Comparison of ENCODE assay signal across 12 cellular contexts in genomic region chr13:79483302-79483701, GRCh38. TPM values are rescaled to one million over a fixed set of nuclear protein-coding genes. Genes with fewer than 3 reads are reported as not detected.
DNase-seq lines count a peak whose midpoint lies in the region; ATAC-seq, FAIRE-seq and TF ChIP-seq lines count a peak whose summit lies in the region.
"Had no signal": no experiment of that assay in that cellular context is flagged by ENCODE, and none has a peak within 500 bp of the region (broad histone marks: within the 10 kb centered on the region; RNA-seq: fewer than 3 reads in every experiment).

No MANE protein-coding gene starts in this region.

- ATAC-seq in HCT116 = no peak
- no peak for ATAC-seq in Right ventricle myocardium superior (ENCODE audit: poor library complexity)

- DNase-seq in AG08396 (ENCODE audit: low spot score) (peak; percentile 30), HCT116 (ENCODE audit: low read depth, low spot score) (no peak), astrocyte (ENCODE audit: low read depth) (peak; percentile 96), kidney tubule cell (ENCODE audit: low spot score) (peak; percentile 79), D341Med (ENCODE audit: low spot score) (no peak), NCI-H1694 treated with DMSO at 0.1 percent for 48 hours (lab: John Stamatoyannopoulos, UW) (no peak), Right ventricle myocardium superior (no peak)
- no peak for DNase-seq in NK-92 treated with Interleukin-12 subunit alpha and Interleukin-12 subunit beta, amount 100 ng/mL, for 24 hours (lab: John Stamatoyannopoulos, UW)
- DNase-seq: DMS53, hippocampal formation, SW 1271 had no signal

- H3K4me3 ChIP-seq in HCT116 (replicated peaks in 1 of 2; ENCODE audit: low read depth in 1 of 2, low read length in 2 of 2) (no peak overlapping the region), astrocyte (ENCODE audit: insufficient read depth, low read depth, low read length) (peak overlapping the region; percentile 92)

- H3K9me3 ChIP-seq in HCT116 (ENCODE audit: control insufficient read depth in 1 of 2, insufficient read depth in 1 of 2, low read depth in 1 of 2, low read length in 2 of 2) = no peaks in the 10 kb centered on the region
- H3K9me3 ChIP-seq in astrocyte (ENCODE audit: insufficient read depth, low read depth, low read length) = no peaks in the 10 kb centered on the region

- BruUV-seq in HCT116 (replicated peaks; lab: Mats Ljungman, UMichigan) = no TSS peak

- CTCF ChIA-PET in HCT116 (lab: Charles Lee) = no interaction called here

- POLR2A ChIA-PET in HCT116 (lab: Charles Lee) = no interaction called here

- no peaks in the 10 kb centered on the region for H3K27me3 ChIP-seq in HCT116 (ENCODE audit: insufficient read depth, low read length)
- H3K27me3 ChIP-seq in astrocyte (ENCODE audit: insufficient read depth, low read length) = no peaks in the 10 kb centered on the region

- H3K4me3 Mint-ChIP-seq in astrocyte (ENCODE audit: unreplicated experiment) = peak overlapping the region; percentile 97

- RAD21 ChIA-PET in HCT116 (lab: Charles Lee; ENCODE audit: low non-redundant PET in 1 of 2, low total read pairs in 2 of 2, uncharacterized antibody in 2 of 2, unreplicated experiment in 2 of 2) = no interaction called here

- no peak for TF ChIP-seq POLR2A in HCT116 (IDR thresholded peaks at IDR 0.05; ENCODE audit: borderline replicate concordance, extremely low read depth, insufficient read depth, insufficient read length)

- H3K27ac ChIP-seq in HCT116 (ENCODE audit: low read depth, low read length) (no peak overlapping the region), astrocyte (ENCODE audit: low read depth, low read length) (peak overlapping the region; percentile 30)
- H3K27ac ChIP-seq: parathyroid adenoma had no signal

- H3K9ac ChIP-seq in HCT116 (ENCODE audit: low read length) (no peak overlapping the region), astrocyte (ENCODE audit: low read length) (peak overlapping the region; percentile 15)
- H3K9ac ChIP-seq: parathyroid adenoma had no signal

- H3K36me3 Mint-ChIP-seq in astrocyte (ENCODE audit: low read depth, unreplicated experiment) = no peaks in the 10 kb centered on the region

- H3K9me2 ChIP-seq in HCT116 (ENCODE audit: insufficient read depth) = no peaks in the 10 kb centered on the region

- H3K36me3 ChIP-seq in HCT116 (ENCODE audit: control insufficient read depth in 1 of 2, insufficient read depth in 2 of 2, low read length in 2 of 2) (no peaks in the 10 kb centered on the region), astrocyte (ENCODE audit: insufficient read depth, low read length) (no peaks in the 10 kb centered on the region)

- H3K79me2 ChIP-seq in HCT116 (ENCODE audit: insufficient read depth, low read length) (peaks cover 71% of the 10 kb centered on the region), astrocyte (ENCODE audit: insufficient read depth, low read length) (peaks cover 61% of the 10 kb centered on the region)

- peak overlapping the region; percentile 73 for H3K27ac Mint-ChIP-seq in astrocyte (ENCODE audit: unreplicated experiment)

- peaks cover 8 to 39% of the 10 kb centered on the region in 2 experiments for H3K4me1 ChIP-seq in HCT116 (ENCODE audit: control insufficient read depth in 1 of 2, insufficient read depth in 2 of 2, low read length in 2 of 2)
- H3K4me1 ChIP-seq in astrocyte (ENCODE audit: insufficient read depth, low read length) = peaks cover 38% of the 10 kb centered on the region
- H3K4me1 ChIP-seq: parathyroid adenoma had no signal

- no peaks in the 10 kb centered on the region for H3K9me3 Mint-ChIP-seq in astrocyte (ENCODE audit: unreplicated experiment)

- no peak for TF ChIP-seq CTCF in HCT116 (IDR thresholded peaks at IDR 0.05 in 2 of 3, conservative IDR thresholded peaks at IDR 0.05 in 1 of 3; ENCODE audit: borderline replicate concordance in 1 of 3, insufficient read depth in 1 of 3, low read depth in 2 of 3, low read length in 2 of 3)
- TF ChIP-seq CTCF in astrocyte (IDR thresholded peaks at IDR 0.05; ENCODE audit: insufficient read depth, low read depth, low read length) = no peak

- FAIRE-seq in astrocyte (lab: Jason Lieb, UNC) = no peak

- intact Hi-C loops in HCT116 (cut with micrococcal nuclease) = loop anchor here (5.0 kb wide), 1 partner anchor 71 kb away; no protein-coding TSS in a partner anchor
- intact Hi-C loops in Right ventricle myocardium superior (cut with DNase I) = loop anchor here (5.0 kb wide), 1 partner anchor 49 kb away; no protein-coding TSS in a partner anchor

- H3K4me1 Mint-ChIP-seq in astrocyte (ENCODE audit: low read depth, unreplicated experiment) = peaks cover 33% of the 10 kb centered on the region

- H3K4me2 ChIP-seq in HCT116 (ENCODE audit: low read length) (peak overlapping the region; percentile 3; the same call in 1 of the 2 replicates), astrocyte (ENCODE audit: low read length) (peak overlapping the region; percentile 99)

- H2AFZ ChIP-seq in HCT116 (ENCODE audit: low read depth, low read length, poor library complexity, severe bottlenecking) (no peak overlapping the region), astrocyte (ENCODE audit: low read depth, low read length) (no peak overlapping the region)
- H2AFZ ChIP-seq: parathyroid adenoma had no signal

- no peaks in the 10 kb centered on the region for H3K27me3 Mint-ChIP-seq in astrocyte (ENCODE audit: low read depth, unreplicated experiment)

- no peak for TF ChIP-seq RAD21 in HCT116 (IDR thresholded peaks at IDR 0.05; ENCODE audit: low read depth)

- no peaks in the 10 kb centered on the region; the same call in 1 of the 2 replicates for H4K20me1 ChIP-seq in HCT116 (ENCODE audit: insufficient read depth)
- peaks cover 17% of the 10 kb centered on the region for H4K20me1 ChIP-seq in astrocyte (ENCODE audit: insufficient read depth, low read length)

TF ChIP-seq in HCT116, 20 proteins besides CTCF, POLR2A, EP300 and RAD21:
- no peak for TF ChIP-seq SIN3A (IDR thresholded peaks at IDR 0.05; ENCODE audit: low read depth)
- no peak for TF ChIP-seq YY1 (IDR thresholded peaks at IDR 0.05; ENCODE audit: extremely low read depth, insufficient replicate concordance, low read depth, low read length)
- no peak for TF ChIP-seq ZFX (IDR thresholded peaks at IDR 0.05)
- no peak for TF ChIP-seq ATF3 (IDR thresholded peaks at IDR 0.05)
- TF ChIP-seq EGR1 (IDR thresholded peaks at IDR 0.05; ENCODE audit: low read depth) = no peak
- TF ChIP-seq POLR2AphosphoS5 (IDR thresholded peaks at IDR 0.05; ENCODE audit: low read depth, low read length) = no peak
- no peak for TF ChIP-seq ZNF274 (IDR thresholded peaks at IDR 0.05; ENCODE audit: low read depth, low read length)
- TF ChIP-seq SRF (IDR thresholded peaks at IDR 0.05; ENCODE audit: low read depth) = no peak
- no peak for TF ChIP-seq CBX3 (IDR thresholded peaks at IDR 0.05; ENCODE audit: low read depth)
- no peak for TF ChIP-seq FOSL1 (IDR thresholded peaks at IDR 0.05; ENCODE audit: low read depth)
- no peak for TF ChIP-seq ZBTB33 (IDR thresholded peaks at IDR 0.05; ENCODE audit: extremely low read depth, insufficient replicate concordance, low read length)
- no peak for TF ChIP-seq EZH2 (IDR thresholded peaks at IDR 0.05)
- TF ChIP-seq ELF1 (IDR thresholded peaks at IDR 0.05; ENCODE audit: borderline replicate concordance, low read depth) = no peak

RNA-seq across cellular contexts. Expression of gene NDFIP2, which starts 2.3 kb away (rescaled TPM):
- 49.6 TPM for total RNA-seq in HCT116 (2021; ENCODE audit: unreplicated experiment)
- polyA plus RNA-seq in HCT116 (2012) = 25.4 and 25.7 TPM in 2 replicates
- 79.1 and 90.5 TPM in 2 replicates for total RNA-seq in astrocyte
- 33.9 TPM for total RNA-seq in Right ventricle myocardium superior

Comparison
In these comparisons a context has a peak if more than half of its experiments do, and no peak if none do; other contexts are left out.
1. DNase-seq: peak in AG08396 (single experiment), astrocyte (single experiment) and kidney tubule cell (single experiment); none in HCT116 (single experiment), D341Med (single experiment), NCI-H1694 treated with DMSO at 0.1 percent for 48 hours (single experiment), Right ventricle myocardium superior (single experiment) and NK-92 treated with Interleukin-12 subunit alpha and Interleukin-12 subunit beta, amount 100 ng/mL, for 24 hours (single experiment).